In genomic region chr4:146033149-146033548, GRCh38 we compare ENCODE assay signal across 17 cellular contexts.
A peak's percentile ranks its signal among the peaks of the same experiment; 100 is the strongest.
DNase-seq lines count a peak whose midpoint lies in the region; ATAC-seq, FAIRE-seq and TF ChIP-seq lines count a peak whose summit lies in the region.
"Had no signal": no experiment of that assay in that cellular context is flagged by ENCODE, and none has a peak within 500 bp of the region (broad histone marks: within the 10 kb centered on the region; RNA-seq: fewer than 3 reads in every experiment).

No MANE protein-coding gene starts in this region.

- POLR2A ChIA-PET in HepG2 (lab: Yijun Ruan, JAX) = no interaction called here

- no peak for TF ChIP-seq POLR2A in HepG2 (IDR thresholded peaks at IDR 0.05; ENCODE audit: insufficient read depth in 1 of 2, low read depth in 2 of 2, low read length in 2 of 2)
- TF ChIP-seq POLR2A in right lobe of liver (IDR thresholded peaks at IDR 0.05) = no peak
- no peak for TF ChIP-seq POLR2A in adrenal gland (IDR thresholded peaks at IDR 0.05)

- peaks cover 7% of the 10 kb centered on the region for H3K27me3 Mint-ChIP-seq in stimulated activated naive CD8-positive, alpha-beta T cell treated with anti-CD3 and anti-CD28 coated beads, Interleukin-15, amount 100 ng/mL, for 72 hours

- no peak overlapping the region for H3K27ac ChIP-seq in HepG2 (ENCODE audit: extremely low read length, insufficient read depth, low read length)
- H3K27ac ChIP-seq in right lobe of liver = no peak overlapping the region
- H3K27ac ChIP-seq in adrenal gland = no peak overlapping the region
- H3K27ac ChIP-seq: brain microvascular endothelial cell, ovary, tibial artery had no signal

- H3K4me2 ChIP-seq in HepG2 (ENCODE audit: low read depth, low read length) = no peak overlapping the region

- in situ Hi-C loops in HepG2 (cut with HindIII; ENCODE audit: extremely low pct_ligation_motif_present, low pct_unique_long_range_greater_than_20kb) = no loop called here

- H3K36me3 ChIP-seq in HepG2 (replicated peaks in 1 of 2; ENCODE audit: control insufficient read depth in 1 of 2, insufficient read depth in 2 of 2, low read length in 2 of 2) (no peaks in the 10 kb centered on the region), right lobe of liver (no peaks in the 10 kb centered on the region), adrenal gland (replicated peaks in 1 of 2) (no peaks in the 10 kb centered on the region)
- H3K36me3 ChIP-seq: brain microvascular endothelial cell, ovary, tibial artery had no signal

- no peak overlapping the region for H3K4me3 Mint-ChIP-seq in stimulated activated naive CD8-positive, alpha-beta T cell treated with anti-CD3 and anti-CD28 coated beads, Interleukin-15, amount 100 ng/mL, for 72 hours
- H3K4me3 Mint-ChIP-seq: activated CD8-positive, alpha-beta T cell treated with anti-CD3 and anti-CD28 coated beads for 36 hours had no signal

- TF ChIP-seq CTCF in HepG2 (CRISPR knock-in tag; IDR thresholded peaks at IDR 0.05) (no peak), right lobe of liver (IDR thresholded peaks at IDR 0.05) (no peak), adrenal gland (IDR thresholded peaks at IDR 0.05) (no peak)

- intact Hi-C loops in HepG2 (cut with micrococcal nuclease; ENCODE audit: unreplicated experiment) = no loop called here
- intact Hi-C loops in right lobe of liver (cut with DNase I) = no loop called here
- intact Hi-C loops in adrenal gland (cut with DNase I) = no loop called here

- no peak for TF ChIP-seq EP300 in HepG2 (IDR thresholded peaks at IDR 0.05; ENCODE audit: low read depth in 2 of 2, low read length in 2 of 2)
- TF ChIP-seq EP300 in HepG2 (CRISPR knock-in tag; IDR thresholded peaks at IDR 0.05; ENCODE audit: borderline replicate concordance) = no peak

- no peaks in the 10 kb centered on the region for H4K20me1 ChIP-seq in HepG2 (ENCODE audit: insufficient read depth, low read length)

- 2% methylated on average over 5 of the region's 5 CpGs for WGBS in HepG2 (ENCODE audit: low lambda C conversion rate)
- WGBS in right lobe of liver (ENCODE audit: insufficient coverage, low coverage, low lambda C conversion rate, missing lambda C conversion rate) = 20% methylated on average over 1 of the region's 5 CpGs
- WGBS in adrenal gland, 4 donors = 19 to 32% (median 28%) methylated on average over 4 to 5 of the region's 5 CpGs

- peaks cover 7 to 10% of the 10 kb centered on the region in 2 donors for H3K9me3 Mint-ChIP-seq in stimulated activated naive CD8-positive, alpha-beta T cell treated with anti-CD3 and anti-CD28 coated beads, Interleukin-15, amount 100 ng/mL, for 72 hours

- H3K27me3 ChIP-seq in HepG2 (ENCODE audit: control insufficient read depth in 1 of 2, insufficient read depth in 2 of 2, low read length in 2 of 2) = no peaks in the 10 kb centered on the region
- no peaks in the 10 kb centered on the region for H3K27me3 ChIP-seq in right lobe of liver
- H3K27me3 ChIP-seq in adrenal gland = no peaks in the 10 kb centered on the region
- H3K27me3 ChIP-seq: brain microvascular endothelial cell, ovary had no signal

- BruUV-seq in HepG2 (replicated peaks; lab: Mats Ljungman, UMichigan) = no TSS peak

- H3K9ac ChIP-seq in HepG2 (ENCODE audit: insufficient read depth, low read depth, low read length) = no peak overlapping the region

- H3K4me1 Mint-ChIP-seq in stimulated activated naive CD8-positive, alpha-beta T cell treated with anti-CD3 and anti-CD28 coated beads, Interleukin-15, amount 100 ng/mL, for 72 hours = peaks cover 6% of the 10 kb centered on the region

- DNase-seq in HepG2 (ENCODE audit: low spot score) = peak; percentile 6
- DNase-seq in right lobe of liver = no peak
- DNase-seq in adrenal gland = peak in 5 of 7 donors; percentile 7 to 25 (median 16)
- DNase-seq in left kidney (ENCODE audit: low read depth, low spot score) = peak; percentile 24
- DNase-seq in stimulated activated naive CD8-positive, alpha-beta T cell treated with anti-CD3 and anti-CD28 coated beads, Interleukin-15, amount 100 ng/mL, for 72 hours = no peak
- DNase-seq in NCI-H1694 (lab: John Stamatoyannopoulos, UW) = no peak
- no peak for DNase-seq in LoVo (ENCODE audit: low spot score)
- DNase-seq: activated CD8-positive, alpha-beta T cell treated with anti-CD3 and anti-CD28 coated beads for 36 hours; activated gamma-delta T cell; brain microvascular endothelial cell; NCI-H1436; ovary; T1000; tibial artery had no signal

- H3K4me3 ChIP-seq in HepG2 (replicated peaks in 1 of 3; ENCODE audit: insufficient read depth in 1 of 3, low read depth in 2 of 3, low read length in 3 of 3) (no peak overlapping the region), right lobe of liver (no peak overlapping the region), adrenal gland (no peak overlapping the region)
- H3K4me3 ChIP-seq: K562, ovary, tibial artery had no signal

- no peak for TF ChIP-seq RAD21 in HepG2 (CRISPR knock-in tag; IDR thresholded peaks at IDR 0.05)

- H3K4me1 ChIP-seq in HepG2 (ENCODE audit: insufficient read depth, low read length) = no peaks in the 10 kb centered on the region
- no peaks in the 10 kb centered on the region for H3K4me1 ChIP-seq in right lobe of liver
- no peaks in the 10 kb centered on the region for H3K4me1 ChIP-seq in adrenal gland (replicated peaks in 1 of 2)
- H3K4me1 ChIP-seq: tibial artery had no signal

- no peaks in the 10 kb centered on the region for H3K79me2 ChIP-seq in HepG2 (ENCODE audit: insufficient read depth, low read length)

- ATAC-seq in HepG2 = peak; percentile 49
- ATAC-seq in right lobe of liver = no peak
- no peak for ATAC-seq in stimulated activated naive CD8-positive, alpha-beta T cell treated with anti-CD3 and anti-CD28 coated beads, Interleukin-15, amount 100 ng/mL, for 72 hours
- no peak for ATAC-seq in GM19035 (IDR thresholded peaks at IDR 0.05; ENCODE audit: unreplicated experiment)
- ATAC-seq: activated CD8-positive, alpha-beta T cell treated with anti-CD3 and anti-CD28 coated beads for 36 hours; K562; Right ventricle myocardium inferior had no signal

- H2AFZ ChIP-seq in HepG2 (ENCODE audit: low read length) = no peak overlapping the region

- CTCF ChIA-PET in HepG2 (lab: Yijun Ruan, JAX; ENCODE audit: low intra/inter-chr PET ratio, low total read pairs) = no interaction called here

- FAIRE-seq in HepG2 (lab: Jason Lieb, UNC) = no peak
- FAIRE-seq: K562 had no signal

- H3K9me3 ChIP-seq in HepG2 (ENCODE audit: low read length) (no peaks in the 10 kb centered on the region), right lobe of liver (no peaks in the 10 kb centered on the region), adrenal gland (replicated peaks in 1 of 3) (no peaks in the 10 kb centered on the region)
- H3K9me3 ChIP-seq: ovary, tibial artery had no signal

- no peak overlapping the region for H3K27ac Mint-ChIP-seq in stimulated activated naive CD8-positive, alpha-beta T cell treated with anti-CD3 and anti-CD28 coated beads, Interleukin-15, amount 100 ng/mL, for 72 hours
- H3K27ac Mint-ChIP-seq: activated CD8-positive, alpha-beta T cell treated with anti-CD3 and anti-CD28 coated beads for 36 hours had no signal

TF ChIP-seq in HepG2, 621 proteins besides CTCF, POLR2A, EP300 and RAD21:
- TF ChIP-seq GABPA (IDR thresholded peaks at IDR 0.05; ENCODE audit: low read depth, low read length) (no peak), GABPA (CRISPR knock-in tag; IDR thresholded peaks at IDR 0.05; ENCODE audit: low read depth) (peak; percentile 53; the same call in 1 of the 2 replicates), ZNF709 (CRISPR knock-in tag; IDR thresholded peaks at IDR 0.05) (no peak), GABPB1 (CRISPR knock-in tag; IDR thresholded peaks at IDR 0.05) (peak; percentile 38; the same call in 1 of the 2 replicates), TCF7 (IDR thresholded peaks at IDR 0.05; ENCODE audit: low read depth) (no peak), NR2C2 (CRISPR knock-in tag; IDR thresholded peaks at IDR 0.05; ENCODE audit: borderline replicate concordance) (peak; percentile 69), RXRA (CRISPR knock-in tag; IDR thresholded peaks at IDR 0.05) (no peak)

Comparison
In these comparisons a context has a peak if more than half of its experiments do, and no peak if none do; other contexts are left out.
1. DNase-seq: peak in HepG2 (single experiment), adrenal gland (5 of 7) and left kidney (single experiment); none in right lobe of liver (0 of 3), stimulated activated naive CD8-positive, alpha-beta T cell treated with anti-CD3 and anti-CD28 coated beads, Interleukin-15, amount 100 ng/mL, for 72 hours (0 of 2), NCI-H1694 (single experiment) and LoVo (single experiment).